In the genomic region with DNA sequence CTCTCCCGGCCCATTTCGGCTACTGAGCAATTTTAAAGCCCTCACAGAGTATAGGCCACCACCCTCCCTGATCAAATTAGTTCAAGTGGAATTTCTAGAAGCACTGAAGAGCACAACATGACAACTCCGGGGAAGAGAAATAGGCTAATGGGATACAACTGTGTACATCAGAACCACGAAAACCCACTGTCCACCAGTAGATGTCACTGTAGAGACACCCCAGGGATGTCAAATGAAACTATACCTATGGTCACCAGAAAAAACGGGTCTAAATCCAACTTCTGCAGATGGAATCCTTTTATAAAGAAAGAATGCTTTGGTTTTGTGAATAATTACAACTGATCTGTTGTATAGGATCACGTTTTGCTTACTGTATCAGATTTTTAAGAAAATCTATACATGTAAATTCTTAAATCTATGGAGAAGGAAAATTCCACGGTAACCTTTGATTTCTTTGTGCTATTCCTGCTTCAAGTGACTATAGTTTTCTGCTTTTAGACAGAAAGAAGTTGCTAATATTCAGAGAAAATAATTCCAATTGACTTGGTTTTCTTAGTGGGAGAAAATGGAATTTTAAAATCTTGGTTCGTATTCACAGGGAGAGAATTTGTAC, we compare ENCODE assay signal across 8 cellular contexts. TPM values are rescaled to one million over a fixed set of nuclear protein-coding genes. Genes with fewer than 3 reads are reported as not detected.
DNase-seq lines count a peak whose midpoint lies in the region; ATAC-seq and TF ChIP-seq lines count a peak whose summit lies in the region.

No MANE protein-coding gene starts in this region.

- no peak overlapping the region for H4K91ac ChIP-seq in trophoblast cell (ENCODE audit: low read depth, low read length)

- no peak overlapping the region for H3K27ac ChIP-seq in HCT116 (ENCODE audit: low read depth, low read length)
- H3K27ac ChIP-seq in trophoblast cell (ENCODE audit: low read depth, low read length): no peak overlapping the region

- no peak overlapping the region for H4K8ac ChIP-seq in trophoblast cell (ENCODE audit: low read depth, low read length)

- BruUV-seq in HCT116 (replicated peaks; lab: Mats Ljungman, UMichigan): no TSS peak

- H3K79me2 ChIP-seq in HCT116 (ENCODE audit: insufficient read depth, low read length) (no peaks in the 10 kb centered on the region), trophoblast cell (ENCODE audit: control insufficient read depth, insufficient read depth, low read length, poor library complexity) (no peaks in the 10 kb centered on the region)

- no peaks in the 10 kb centered on the region for H3K27me3 ChIP-seq in HCT116 (ENCODE audit: insufficient read depth, low read length)
- H3K27me3 ChIP-seq in trophoblast cell (ENCODE audit: insufficient read depth, low read length): no peaks in the 10 kb centered on the region

- H3K4me2 ChIP-seq in HCT116 (ENCODE audit: low read length): no peak overlapping the region
- no peak overlapping the region for H3K4me2 ChIP-seq in trophoblast cell (ENCODE audit: low read length)

- H2BK120ac ChIP-seq in trophoblast cell (ENCODE audit: insufficient read depth, low read length, poor library complexity): no peak overlapping the region

- no peak overlapping the region for H3K14ac ChIP-seq in trophoblast cell (ENCODE audit: low read length)

- H4K12ac ChIP-seq in trophoblast cell (ENCODE audit: low read depth, low read length): no peak overlapping the region

- H3K18ac ChIP-seq in trophoblast cell (ENCODE audit: low read length): no peak overlapping the region

- no peaks in the 10 kb centered on the region for H3K79me1 ChIP-seq in trophoblast cell (ENCODE audit: low read length)

- H4K20me1 ChIP-seq in HCT116 (ENCODE audit: insufficient read depth): no peaks in the 10 kb centered on the region

- H3K9ac ChIP-seq in HCT116 (ENCODE audit: low read length): no peak overlapping the region
- no peak overlapping the region for H3K9ac ChIP-seq in trophoblast cell (ENCODE audit: low read length)

- H3K4ac ChIP-seq in trophoblast cell (ENCODE audit: low read depth, low read length): no peak overlapping the region

- H3K4me3 ChIP-seq in HCT116 (replicated peaks in 1 of 2; ENCODE audit: low read depth in 1 of 2, low read length in 2 of 2) (no peak overlapping the region), trophoblast cell (ENCODE audit: low read depth, low read length) (no peak overlapping the region)

- TF ChIP-seq RAD21 in HCT116 (IDR thresholded peaks at IDR 0.05; ENCODE audit: low read depth): peak; percentile 55

- H3K4me1 ChIP-seq in HCT116 (ENCODE audit: control insufficient read depth in 1 of 2, insufficient read depth in 2 of 2, low read length in 2 of 2): no peaks in the 10 kb centered on the region
- H3K4me1 ChIP-seq in trophoblast cell (ENCODE audit: control insufficient read depth in 1 of 2, insufficient read depth in 2 of 2, low read length in 2 of 2): peaks cover 0 to 2% of the 10 kb centered on the region in 2 experiments

- RAD21 ChIA-PET in HCT116 (lab: Charles Lee; ENCODE audit: low non-redundant PET in 1 of 2, low total read pairs in 2 of 2, uncharacterized antibody in 2 of 2, unreplicated experiment in 2 of 2): no interaction called here

- intact Hi-C loops in HCT116 (cut with micrococcal nuclease): no loop called here

- no CpG with 5 or more reads among the region's 8 CpGs for WGBS in trophoblast cell (ENCODE audit: extremely low coverage, insufficient coverage, insufficient read length)

- no peak overlapping the region for H2BK5ac ChIP-seq in trophoblast cell (ENCODE audit: low read depth, low read length, poor library complexity)

- H3K36me3 ChIP-seq in HCT116 (ENCODE audit: control insufficient read depth in 1 of 2, insufficient read depth in 2 of 2, low read length in 2 of 2) (no peaks in the 10 kb centered on the region; a peak in 1 of 4 replicates), trophoblast cell (ENCODE audit: control insufficient read depth in 1 of 2, insufficient read depth in 2 of 2, low read length in 2 of 2) (peaks cover 28 to 34% of the 10 kb centered on the region in 2 experiments)

- DNase-seq in EH (ENCODE audit: low read depth) (peak; percentile 61), HCT116 (ENCODE audit: low read depth, low spot score) (peak; percentile 16), NCI-H460 (ENCODE audit: extremely low read depth, low read depth) (peak; percentile 47), globus pallidus (ENCODE audit: low spot score) (peak; percentile 41), trophoblast cell (peak; percentile 47 to 78), islet precursor cell (no peak)
- peak; percentile 35 for DNase-seq in activated naive CD4-positive, alpha-beta T cell treated with Interleukin-2 at 50 U/mL for 16 hours

- POLR2A ChIA-PET in HCT116 (lab: Charles Lee): no interaction called here

- no peak overlapping the region for H2AK5ac ChIP-seq in trophoblast cell (ENCODE audit: low read length)

- TF ChIP-seq CTCF in HCT116 (IDR thresholded peaks at IDR 0.05 in 2 of 3, conservative IDR thresholded peaks at IDR 0.05 in 1 of 3; ENCODE audit: borderline replicate concordance in 1 of 3, insufficient read depth in 1 of 3, low read depth in 2 of 3, low read length in 2 of 3): peak; percentile 29 to 69 (median 61); a peak in 5 of 6 replicates

- H2BK12ac ChIP-seq in trophoblast cell (ENCODE audit: low read length): no peak overlapping the region

- no peak overlapping the region for H3K23ac ChIP-seq in trophoblast cell (ENCODE audit: low read length)

- H3K9me3 ChIP-seq in HCT116 (ENCODE audit: control insufficient read depth in 1 of 2, insufficient read depth in 1 of 2, low read depth in 1 of 2, low read length in 2 of 2) (no peaks in the 10 kb centered on the region), trophoblast cell (ENCODE audit: insufficient read depth, low read depth, low read length) (no peaks in the 10 kb centered on the region)

- ATAC-seq in HCT116: peak; percentile 63
- no peak for ATAC-seq in GM19324 (IDR thresholded peaks at IDR 0.05; ENCODE audit: low FRiP score, unreplicated experiment)

- H2AFZ ChIP-seq in HCT116 (ENCODE audit: low read depth, low read length, poor library complexity, severe bottlenecking): no peak overlapping the region
- H2AFZ ChIP-seq in trophoblast cell (ENCODE audit: insufficient read depth, low read length, poor library complexity): no peak overlapping the region

- no peaks in the 10 kb centered on the region for H3K9me2 ChIP-seq in HCT116 (ENCODE audit: insufficient read depth)

- CTCF ChIA-PET in HCT116 (lab: Charles Lee): interaction anchor here (0.8 to 1.1 kb wide), 2 partner anchors 9 to 13 kb away, joined by 3 to 4 read pairs; no protein-coding TSS in a partner anchor

- no peak for TF ChIP-seq POLR2A in HCT116 (IDR thresholded peaks at IDR 0.05; ENCODE audit: borderline replicate concordance, extremely low read depth, insufficient read depth, insufficient read length)

TF ChIP-seq in HCT116, 20 proteins besides CTCF, POLR2A, EP300 and RAD21:
- TF ChIP-seq, protein P1, sequence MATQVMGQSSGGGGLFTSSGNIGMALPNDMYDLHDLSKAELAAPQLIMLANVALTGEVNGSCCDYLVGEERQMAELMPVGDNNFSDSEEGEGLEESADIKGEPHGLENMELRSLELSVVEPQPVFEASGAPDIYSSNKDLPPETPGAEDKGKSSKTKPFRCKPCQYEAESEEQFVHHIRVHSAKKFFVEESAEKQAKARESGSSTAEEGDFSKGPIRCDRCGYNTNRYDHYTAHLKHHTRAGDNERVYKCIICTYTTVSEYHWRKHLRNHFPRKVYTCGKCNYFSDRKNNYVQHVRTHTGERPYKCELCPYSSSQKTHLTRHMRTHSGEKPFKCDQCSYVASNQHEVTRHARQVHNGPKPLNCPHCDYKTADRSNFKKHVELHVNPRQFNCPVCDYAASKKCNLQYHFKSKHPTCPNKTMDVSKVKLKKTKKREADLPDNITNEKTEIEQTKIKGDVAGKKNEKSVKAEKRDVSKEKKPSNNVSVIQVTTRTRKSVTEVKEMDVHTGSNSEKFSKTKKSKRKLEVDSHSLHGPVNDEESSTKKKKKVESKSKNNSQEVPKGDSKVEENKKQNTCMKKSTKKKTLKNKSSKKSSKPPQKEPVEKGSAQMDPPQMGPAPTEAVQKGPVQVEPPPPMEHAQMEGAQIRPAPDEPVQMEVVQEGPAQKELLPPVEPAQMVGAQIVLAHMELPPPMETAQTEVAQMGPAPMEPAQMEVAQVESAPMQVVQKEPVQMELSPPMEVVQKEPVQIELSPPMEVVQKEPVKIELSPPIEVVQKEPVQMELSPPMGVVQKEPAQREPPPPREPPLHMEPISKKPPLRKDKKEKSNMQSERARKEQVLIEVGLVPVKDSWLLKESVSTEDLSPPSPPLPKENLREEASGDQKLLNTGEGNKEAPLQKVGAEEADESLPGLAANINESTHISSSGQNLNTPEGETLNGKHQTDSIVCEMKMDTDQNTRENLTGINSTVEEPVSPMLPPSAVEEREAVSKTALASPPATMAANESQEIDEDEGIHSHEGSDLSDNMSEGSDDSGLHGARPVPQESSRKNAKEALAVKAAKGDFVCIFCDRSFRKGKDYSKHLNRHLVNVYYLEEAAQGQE (IDR thresholded peaks at IDR 0.05; ENCODE audit: low read depth): no peak
- TF ChIP-seq POLR2AphosphoS5 (IDR thresholded peaks at IDR 0.05; ENCODE audit: low read depth, low read length) (no peak), FOSL1 (IDR thresholded peaks at IDR 0.05; ENCODE audit: low read depth) (no peak), JUND (IDR thresholded peaks at IDR 0.05) (no peak), CBX3 (IDR thresholded peaks at IDR 0.05; ENCODE audit: low read depth) (no peak), ELF1 (IDR thresholded peaks at IDR 0.05; ENCODE audit: borderline replicate concordance, low read depth) (no peak), SIN3A (IDR thresholded peaks at IDR 0.05; ENCODE audit: low read depth) (no peak), SRF (IDR thresholded peaks at IDR 0.05; ENCODE audit: low read depth) (no peak), ZNF274 (IDR thresholded peaks at IDR 0.05; ENCODE audit: low read depth, low read length) (no peak)
- TF ChIP-seq, protein P2, sequence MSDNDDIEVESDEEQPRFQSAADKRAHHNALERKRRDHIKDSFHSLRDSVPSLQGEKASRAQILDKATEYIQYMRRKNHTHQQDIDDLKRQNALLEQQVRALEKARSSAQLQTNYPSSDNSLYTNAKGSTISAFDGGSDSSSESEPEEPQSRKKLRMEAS (IDR thresholded peaks at IDR 0.05): no peak
- TF ChIP-seq, protein P3, sequence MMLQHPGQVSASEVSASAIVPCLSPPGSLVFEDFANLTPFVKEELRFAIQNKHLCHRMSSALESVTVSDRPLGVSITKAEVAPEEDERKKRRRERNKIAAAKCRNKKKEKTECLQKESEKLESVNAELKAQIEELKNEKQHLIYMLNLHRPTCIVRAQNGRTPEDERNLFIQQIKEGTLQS (IDR thresholded peaks at IDR 0.05): no peak

RNA-seq across cellular contexts. Expression of a gene that starts 29.5 kb away (rescaled TPM):
- total RNA-seq in HCT116 (2021; ENCODE audit: unreplicated experiment): 1.3 TPM
- 1.0 and 1.5 TPM in 2 replicates for polyA plus RNA-seq in HCT116 (2012)
- total RNA-seq in NCI-H460 (2014; rRNA removed; shearing (Covaris generic)): 2.5 and 2.6 TPM in 2 replicates
- 3.4 and 4.4 TPM in 2 replicates for polyA plus RNA-seq in NCI-H460 (2014; cell fraction: nucleus; rRNA removed)
- 0.68 and 0.77 TPM in 2 replicates for polyA plus RNA-seq in trophoblast cell (2013)
